ENCODE assay signal across 2 cellular contexts in genomic region chr7:149367417-149367816, GRCh38.
TF ChIP-seq lines count a peak whose summit lies in the region.

No MANE protein-coding gene starts in this region.

TF ChIP-seq in HCT116, 20 proteins besides CTCF, POLR2A, EP300 and RAD21 (continued from another document):
- TF ChIP-seq MAX (IDR thresholded peaks at IDR 0.05), result no peak
- TF ChIP-seq ELF1 (IDR thresholded peaks at IDR 0.05; ENCODE audit: borderline replicate concordance, low read depth), result no peak
- TF ChIP-seq ZNF274 (IDR thresholded peaks at IDR 0.05; ENCODE audit: low read depth, low read length), result no peak
- TF ChIP-seq JUND (IDR thresholded peaks at IDR 0.05), result no peak
- TF ChIP-seq ATF3 (IDR thresholded peaks at IDR 0.05), result no peak
- TF ChIP-seq CEBPB (IDR thresholded peaks at IDR 0.05; ENCODE audit: low read depth), result no peak
- TF ChIP-seq CBX3 (IDR thresholded peaks at IDR 0.05; ENCODE audit: low read depth), result no peak
TF ChIP-seq in HCT116: peak in this region for 0.

TF ChIP-seq in WTC11, 78 proteins besides CTCF, POLR2A, EP300 and RAD21:
- TF ChIP-seq AR (CRISPR knock-in tag; IDR thresholded peaks at IDR 0.05), result no peak
- no peak for TF ChIP-seq USF2 (CRISPR knock-in tag; IDR thresholded peaks at IDR 0.05)
- TF ChIP-seq E2F1 (CRISPR knock-in tag; IDR thresholded peaks at IDR 0.05), result no peak
- no peak for TF ChIP-seq ZNF232 (CRISPR knock-in tag; IDR thresholded peaks at IDR 0.05)
- no peak for TF ChIP-seq NFE2L1 (CRISPR knock-in tag; IDR thresholded peaks at IDR 0.05)
- TF ChIP-seq TEAD4 (CRISPR knock-in tag; IDR thresholded peaks at IDR 0.05), result no peak
- TF ChIP-seq NR3C1 (CRISPR knock-in tag; conservative IDR thresholded peaks at IDR 0.05; ENCODE audit: low read depth), result no peak
- TF ChIP-seq NFYB (CRISPR knock-in tag; conservative IDR thresholded peaks at IDR 0.05; ENCODE audit: low read depth), result no peak
- TF ChIP-seq NR2C2 (CRISPR knock-in tag; IDR thresholded peaks at IDR 0.05), result no peak
- TF ChIP-seq ZNF281 (CRISPR knock-in tag; IDR thresholded peaks at IDR 0.05), result no peak
- no peak for TF ChIP-seq ATF6 (CRISPR knock-in tag; IDR thresholded peaks at IDR 0.05)
- TF ChIP-seq MAX (CRISPR knock-in tag; IDR thresholded peaks at IDR 0.05), result no peak
